1 cellular context compared by ENCODE assay signal in the genomic region with DNA sequence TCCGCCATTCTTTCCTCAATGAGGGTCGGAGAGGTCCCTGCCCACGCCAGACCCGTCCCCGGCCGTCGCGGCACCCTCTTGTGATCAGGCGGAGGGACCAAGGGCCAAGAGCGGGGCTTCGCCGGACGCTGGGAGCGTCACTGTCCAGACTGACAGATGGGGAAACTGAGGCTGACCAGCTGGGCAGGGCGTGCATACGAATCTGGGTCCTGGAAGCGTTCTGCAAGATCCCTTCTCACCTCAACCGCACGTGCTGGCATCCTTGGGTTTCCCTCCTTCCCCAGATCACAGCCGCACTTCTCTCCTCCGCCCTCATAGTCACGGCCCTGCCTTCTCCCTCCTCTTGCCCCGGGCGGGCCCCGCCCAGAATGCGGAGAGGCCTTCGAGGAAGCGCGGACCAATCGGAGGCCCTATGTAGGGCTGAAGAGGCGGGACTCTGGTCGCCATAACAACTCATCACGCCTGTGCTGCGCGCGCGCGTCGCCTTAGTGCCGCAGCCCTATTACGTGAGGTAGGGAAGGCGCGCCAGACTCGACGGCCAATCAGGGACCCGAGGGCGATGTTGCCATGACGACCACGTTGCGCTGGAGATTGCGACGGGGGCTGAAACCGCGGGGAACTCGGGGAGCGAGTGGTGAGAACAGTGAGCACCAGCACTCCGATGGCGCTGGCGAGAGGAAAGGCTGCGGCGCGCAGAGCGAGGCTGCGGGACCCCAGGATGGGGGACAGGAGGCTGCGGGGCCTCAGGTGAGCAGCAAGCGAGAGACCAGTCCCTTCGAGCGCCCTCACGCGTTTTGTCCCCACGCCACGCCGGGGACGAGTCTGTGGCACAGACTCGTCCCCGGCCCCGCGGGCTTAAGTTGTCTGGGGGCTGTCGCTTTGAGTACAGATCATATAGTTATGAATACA.
TF ChIP-seq lines count a peak whose summit lies in the region.

No MANE protein-coding gene starts in this region.

TF ChIP-seq in K562, 482 proteins besides CTCF, POLR2A, EP300 and RAD21 (continued from another document and continues in another):
- TF ChIP-seq, protein P1, sequence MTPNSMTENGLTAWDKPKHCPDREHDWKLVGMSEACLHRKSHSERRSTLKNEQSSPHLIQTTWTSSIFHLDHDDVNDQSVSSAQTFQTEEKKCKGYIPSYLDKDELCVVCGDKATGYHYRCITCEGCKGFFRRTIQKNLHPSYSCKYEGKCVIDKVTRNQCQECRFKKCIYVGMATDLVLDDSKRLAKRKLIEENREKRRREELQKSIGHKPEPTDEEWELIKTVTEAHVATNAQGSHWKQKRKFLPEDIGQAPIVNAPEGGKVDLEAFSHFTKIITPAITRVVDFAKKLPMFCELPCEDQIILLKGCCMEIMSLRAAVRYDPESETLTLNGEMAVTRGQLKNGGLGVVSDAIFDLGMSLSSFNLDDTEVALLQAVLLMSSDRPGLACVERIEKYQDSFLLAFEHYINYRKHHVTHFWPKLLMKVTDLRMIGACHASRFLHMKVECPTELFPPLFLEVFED (CRISPR knock-in tag; conservative IDR thresholded peaks at IDR 0.05): peak; percentile 62; the same call in 1 of the 2 replicates
- TF ChIP-seq RBM14 (IDR thresholded peaks at IDR 0.05; ENCODE audit: borderline replicate concordance, insufficient read depth, low read depth, low read length): no peak
- no peak for TF ChIP-seq DACH1 (IDR thresholded peaks at IDR 0.05; ENCODE audit: partially characterized antibody)
- peak; percentile 65; the same call in 1 of the 2 replicates for TF ChIP-seq PHB (CRISPR knock-in tag; IDR thresholded peaks at IDR 0.05)
- TF ChIP-seq PTTG1 (tag; IDR thresholded peaks at IDR 0.05; ENCODE audit: low read depth): no peak
- TF ChIP-seq ZZZ3 (IDR thresholded peaks at IDR 0.05): no peak
- TF ChIP-seq, protein P2, sequence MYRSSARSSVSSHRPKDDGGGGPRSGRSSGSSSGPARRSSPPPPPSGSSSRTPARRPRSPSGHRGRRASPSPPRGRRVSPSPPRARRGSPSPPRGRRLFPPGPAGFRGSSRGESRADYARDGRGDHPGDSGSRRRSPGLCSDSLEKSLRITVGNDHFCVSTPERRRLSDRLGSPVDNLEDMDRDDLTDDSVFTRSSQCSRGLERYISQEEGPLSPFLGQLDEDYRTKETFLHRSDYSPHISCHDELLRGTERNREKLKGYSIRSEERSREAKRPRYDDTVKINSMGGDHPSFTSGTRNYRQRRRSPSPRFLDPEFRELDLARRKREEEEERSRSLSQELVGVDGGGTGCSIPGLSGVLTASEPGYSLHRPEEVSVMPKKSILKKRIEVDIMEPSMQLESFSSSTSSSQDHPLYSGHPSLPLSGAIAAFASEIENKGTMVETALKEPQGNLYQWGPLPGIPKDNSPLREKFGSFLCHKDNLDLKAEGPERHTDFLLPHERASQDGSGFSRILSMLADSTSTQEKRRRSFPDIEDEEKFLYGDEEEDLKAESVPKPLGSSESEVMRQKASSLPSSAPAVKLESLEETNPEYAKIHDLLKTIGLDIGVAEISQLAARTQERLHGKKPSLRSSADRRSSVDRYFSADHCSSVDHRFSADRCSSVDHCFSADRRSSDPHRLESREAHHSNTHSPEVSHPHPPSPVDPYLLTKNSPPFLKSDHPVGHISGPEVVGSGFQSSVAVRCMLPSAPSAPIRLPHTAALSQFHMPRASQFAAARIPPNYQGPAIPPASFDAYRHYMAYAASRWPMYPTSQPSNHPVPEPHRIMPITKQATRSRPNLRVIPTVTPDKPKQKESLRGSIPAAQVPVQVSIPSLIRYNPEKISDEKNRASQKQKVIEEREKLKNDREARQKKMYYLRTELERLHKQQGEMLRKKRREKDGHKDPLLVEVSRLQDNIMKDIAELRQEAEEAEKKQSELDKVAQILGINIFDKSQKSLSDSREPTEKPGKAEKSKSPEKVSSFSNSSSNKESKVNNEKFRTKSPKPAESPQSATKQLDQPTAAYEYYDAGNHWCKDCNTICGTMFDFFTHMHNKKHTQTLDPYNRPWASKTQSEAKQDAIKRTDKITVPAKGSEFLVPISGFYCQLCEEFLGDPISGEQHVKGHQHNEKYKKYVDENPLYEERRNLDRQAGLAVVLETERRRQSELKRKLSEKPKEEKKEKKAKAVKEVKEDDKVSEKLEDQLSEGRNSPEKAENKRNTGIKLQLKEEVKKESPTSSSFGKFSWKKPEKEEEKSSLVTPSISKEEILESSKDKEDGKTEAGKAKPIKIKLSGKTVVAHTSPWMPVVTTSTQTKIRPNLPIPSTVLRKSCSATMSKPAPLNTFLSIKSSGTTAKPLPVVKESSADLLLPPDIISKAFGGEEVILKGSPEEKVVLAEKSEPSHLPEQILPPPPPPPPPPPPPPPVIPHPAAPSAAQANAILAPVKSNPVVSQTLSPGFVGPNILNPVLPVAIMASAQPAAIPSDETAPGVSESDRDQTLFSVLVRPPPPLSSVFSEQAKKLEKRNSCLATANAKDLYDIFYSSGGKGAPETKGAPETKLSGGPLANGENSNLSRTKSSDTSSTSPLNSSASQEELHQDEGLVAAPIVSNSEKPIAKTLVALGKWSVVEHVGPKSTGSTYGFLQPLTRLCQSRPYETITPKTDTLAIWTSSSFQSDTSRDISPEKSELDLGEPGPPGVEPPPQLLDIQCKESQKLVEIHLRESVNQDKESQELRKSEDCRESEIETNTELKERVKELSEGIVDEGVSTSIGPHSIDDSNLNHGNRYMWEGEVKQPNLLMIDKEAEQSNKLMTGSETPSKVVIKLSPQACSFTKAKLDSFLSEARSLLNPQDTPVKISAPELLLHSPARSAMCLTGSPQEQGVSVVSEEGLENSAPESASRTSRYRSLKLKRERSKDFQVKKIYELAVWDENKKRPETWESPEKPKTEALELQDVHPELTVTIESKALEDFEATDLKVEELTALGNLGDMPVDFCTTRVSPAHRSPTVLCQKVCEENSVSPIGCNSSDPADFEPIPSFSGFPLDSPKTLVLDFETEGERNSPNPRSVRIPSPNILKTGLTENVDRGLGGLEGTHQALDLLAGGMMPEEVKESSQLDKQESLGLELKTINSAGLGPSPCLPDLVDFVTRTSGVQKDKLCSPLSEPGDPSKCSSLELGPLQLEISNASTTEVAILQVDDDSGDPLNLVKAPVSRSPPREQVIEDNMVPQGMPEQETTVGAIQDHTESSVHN (IDR thresholded peaks at IDR 0.05; ENCODE audit: borderline replicate concordance in 1 of 2, low read depth in 1 of 2): no peak
- peak; percentile 85 for TF ChIP-seq RBM25 (IDR thresholded peaks at IDR 0.05; ENCODE audit: low read depth, low read length, severe bottlenecking)
- TF ChIP-seq POLR2G (IDR thresholded peaks at IDR 0.05; ENCODE audit: low read depth, low read length): peak; percentile 98
- TF ChIP-seq HMGN3 (IDR thresholded peaks at IDR 0.05; ENCODE audit: borderline replicate concordance, extremely low read depth, insufficient read length, low read depth, low read length): peak; percentile 54
- TF ChIP-seq ZNF561 (CRISPR knock-in tag; conservative IDR thresholded peaks at IDR 0.05): no peak
- TF ChIP-seq ZNF408 (CRISPR knock-in tag; IDR thresholded peaks at IDR 0.05; ENCODE audit: low read depth): no peak
- TF ChIP-seq ZFP30 (CRISPR knock-in tag; IDR thresholded peaks at IDR 0.05; ENCODE audit: borderline replicate concordance): no peak
- TF ChIP-seq FOXM1 (IDR thresholded peaks at IDR 0.05; ENCODE audit: low read depth): no peak
- TF ChIP-seq FOXM1 (CRISPR knock-in tag; IDR thresholded peaks at IDR 0.05; ENCODE audit: low read depth): no peak
- TF ChIP-seq ZSCAN29 (IDR thresholded peaks at IDR 0.05): no peak
- 0 out of 2 replicates have a peak, but pooled peaks have one; percentile 44 for TF ChIP-seq ZNF583 (CRISPR knock-in tag; IDR thresholded peaks at IDR 0.05)
- TF ChIP-seq, protein P3, sequence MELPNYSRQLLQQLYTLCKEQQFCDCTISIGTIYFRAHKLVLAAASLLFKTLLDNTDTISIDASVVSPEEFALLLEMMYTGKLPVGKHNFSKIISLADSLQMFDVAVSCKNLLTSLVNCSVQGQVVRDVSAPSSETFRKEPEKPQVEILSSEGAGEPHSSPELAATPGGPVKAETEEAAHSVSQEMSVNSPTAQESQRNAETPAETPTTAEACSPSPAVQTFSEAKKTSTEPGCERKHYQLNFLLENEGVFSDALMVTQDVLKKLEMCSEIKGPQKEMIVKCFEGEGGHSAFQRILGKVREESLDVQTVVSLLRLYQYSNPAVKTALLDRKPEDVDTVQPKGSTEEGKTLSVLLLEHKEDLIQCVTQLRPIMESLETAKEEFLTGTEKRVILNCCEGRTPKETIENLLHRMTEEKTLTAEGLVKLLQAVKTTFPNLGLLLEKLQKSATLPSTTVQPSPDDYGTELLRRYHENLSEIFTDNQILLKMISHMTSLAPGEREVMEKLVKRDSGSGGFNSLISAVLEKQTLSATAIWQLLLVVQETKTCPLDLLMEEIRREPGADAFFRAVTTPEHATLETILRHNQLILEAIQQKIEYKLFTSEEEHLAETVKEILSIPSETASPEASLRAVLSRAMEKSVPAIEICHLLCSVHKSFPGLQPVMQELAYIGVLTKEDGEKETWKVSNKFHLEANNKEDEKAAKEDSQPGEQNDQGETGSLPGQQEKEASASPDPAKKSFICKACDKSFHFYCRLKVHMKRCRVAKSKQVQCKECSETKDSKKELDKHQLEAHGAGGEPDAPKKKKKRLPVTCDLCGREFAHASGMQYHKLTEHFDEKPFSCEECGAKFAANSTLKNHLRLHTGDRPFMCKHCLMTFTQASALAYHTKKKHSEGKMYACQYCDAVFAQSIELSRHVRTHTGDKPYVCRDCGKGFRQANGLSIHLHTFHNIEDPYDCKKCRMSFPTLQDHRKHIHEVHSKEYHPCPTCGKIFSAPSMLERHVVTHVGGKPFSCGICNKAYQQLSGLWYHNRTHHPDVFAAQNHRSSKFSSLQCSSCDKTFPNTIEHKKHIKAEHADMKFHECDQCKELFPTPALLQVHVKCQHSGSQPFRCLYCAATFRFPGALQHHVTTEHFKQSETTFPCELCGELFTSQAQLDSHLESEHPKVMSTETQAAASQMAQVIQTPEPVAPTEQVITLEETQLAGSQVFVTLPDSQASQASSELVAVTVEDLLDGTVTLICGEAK (IDR thresholded peaks at IDR 0.05): peak; percentile 61
- TF ChIP-seq, protein P3 (CRISPR knock-in tag; IDR thresholded peaks at IDR 0.05): no peak
- TF ChIP-seq USF2 (CRISPR knock-in tag; IDR thresholded peaks at IDR 0.05): no peak
- TF ChIP-seq, protein P4, sequence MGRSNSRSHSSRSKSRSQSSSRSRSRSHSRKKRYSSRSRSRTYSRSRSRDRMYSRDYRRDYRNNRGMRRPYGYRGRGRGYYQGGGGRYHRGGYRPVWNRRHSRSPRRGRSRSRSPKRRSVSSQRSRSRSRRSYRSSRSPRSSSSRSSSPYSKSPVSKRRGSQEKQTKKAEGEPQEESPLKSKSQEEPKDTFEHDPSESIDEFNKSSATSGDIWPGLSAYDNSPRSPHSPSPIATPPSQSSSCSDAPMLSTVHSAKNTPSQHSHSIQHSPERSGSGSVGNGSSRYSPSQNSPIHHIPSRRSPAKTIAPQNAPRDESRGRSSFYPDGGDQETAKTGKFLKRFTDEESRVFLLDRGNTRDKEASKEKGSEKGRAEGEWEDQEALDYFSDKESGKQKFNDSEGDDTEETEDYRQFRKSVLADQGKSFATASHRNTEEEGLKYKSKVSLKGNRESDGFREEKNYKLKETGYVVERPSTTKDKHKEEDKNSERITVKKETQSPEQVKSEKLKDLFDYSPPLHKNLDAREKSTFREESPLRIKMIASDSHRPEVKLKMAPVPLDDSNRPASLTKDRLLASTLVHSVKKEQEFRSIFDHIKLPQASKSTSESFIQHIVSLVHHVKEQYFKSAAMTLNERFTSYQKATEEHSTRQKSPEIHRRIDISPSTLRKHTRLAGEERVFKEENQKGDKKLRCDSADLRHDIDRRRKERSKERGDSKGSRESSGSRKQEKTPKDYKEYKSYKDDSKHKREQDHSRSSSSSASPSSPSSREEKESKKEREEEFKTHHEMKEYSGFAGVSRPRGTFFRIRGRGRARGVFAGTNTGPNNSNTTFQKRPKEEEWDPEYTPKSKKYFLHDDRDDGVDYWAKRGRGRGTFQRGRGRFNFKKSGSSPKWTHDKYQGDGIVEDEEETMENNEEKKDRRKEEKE (IDR thresholded peaks at IDR 0.05; ENCODE audit: borderline replicate concordance in 1 of 2, control insufficient read depth in 1 of 2, low read depth in 2 of 2, low read length in 1 of 2): no peak
- no peak for TF ChIP-seq HNRNPK (IDR thresholded peaks at IDR 0.05; ENCODE audit: low read depth, low read length, poor library complexity, severe bottlenecking)
- no peak for TF ChIP-seq ELK1 (CRISPR knock-in tag; IDR thresholded peaks at IDR 0.05)
